Comparison of ENCODE assay signal across 1 cellular context in genomic region chr14:94051779-94052178, GRCh38.
TF ChIP-seq lines count a peak whose summit lies in the region.

No MANE protein-coding gene starts in this region.

TF ChIP-seq in GM23338, 12 proteins besides CTCF, POLR2A, EP300 and RAD21:
- TF ChIP-seq EZH2 (IDR thresholded peaks at IDR 0.05; ENCODE audit: low read depth, unreplicated experiment) = no peak
- TF ChIP-seq ZNF462 (CRISPR knock-in tag; IDR thresholded peaks at IDR 0.05) = no peak
- no peak for TF ChIP-seq ETS1 (IDR thresholded peaks at IDR 0.05)
- TF ChIP-seq ZNF114 (CRISPR knock-in tag; IDR thresholded peaks at IDR 0.05) = no peak
- TF ChIP-seq CREB1 (CRISPR knock-in tag; IDR thresholded peaks at IDR 0.05; ENCODE audit: low read depth) = no peak
